Comparison of ENCODE assay signal across 13 cellular contexts in the genomic region with DNA sequence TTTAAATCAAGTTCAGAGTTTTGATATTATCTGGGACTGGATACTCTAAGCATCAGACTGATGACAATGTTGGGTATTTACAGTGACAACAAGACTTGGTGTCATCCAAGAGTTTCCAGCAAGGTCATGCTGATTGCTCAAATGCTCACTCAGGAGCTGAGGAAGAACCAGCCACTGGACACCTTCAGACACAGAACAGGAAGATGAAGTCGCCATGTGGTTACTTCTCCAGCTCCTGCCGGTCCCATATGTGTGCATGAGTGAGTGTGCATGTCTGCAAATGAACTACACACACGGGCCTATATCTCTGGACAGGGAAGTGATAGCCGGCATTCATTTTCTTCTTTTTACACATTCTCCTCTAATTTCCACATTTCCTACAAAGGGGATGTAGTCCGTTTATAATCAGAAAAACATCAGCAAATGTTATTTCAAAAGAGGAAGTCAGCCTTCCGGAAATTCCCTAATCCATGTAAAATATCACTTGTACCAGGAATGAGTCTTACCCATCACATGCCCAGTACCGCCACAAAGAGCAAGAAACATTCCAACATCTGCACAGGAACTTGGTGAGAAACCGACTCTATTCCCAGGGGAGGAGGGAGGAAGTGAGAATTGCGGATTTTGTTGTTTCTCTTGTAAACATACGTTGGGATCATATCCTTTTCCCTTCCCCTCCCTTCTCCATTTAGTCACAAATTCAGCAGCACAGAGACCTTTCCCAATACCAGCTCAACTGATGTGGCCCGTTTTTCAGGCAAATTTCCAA. TPM values are rescaled to one million over a fixed set of nuclear protein-coding genes. Genes with fewer than 3 reads are reported as not detected.
DNase-seq lines count a peak whose midpoint lies in the region; ATAC-seq and TF ChIP-seq lines count a peak whose summit lies in the region.
"Had no signal": no experiment of that assay in that cellular context is flagged by ENCODE, and none has a peak within 500 bp of the region (broad histone marks: within the 10 kb centered on the region; RNA-seq: fewer than 3 reads in every experiment).

No MANE protein-coding gene starts in this region.

- H3K4me1 ChIP-seq in adipocyte (ENCODE audit: control insufficient read depth, insufficient read depth, low read length), result peaks cover 19% of the 10 kb centered on the region
- no peaks in the 10 kb centered on the region for H3K4me1 ChIP-seq in Caco-2

- intact Hi-C loops in natural killer cell (cut with micrococcal nuclease), result no loop called here
- intact Hi-C loops in left ventricle myocardium superior (cut with micrococcal nuclease), result no loop called here
- intact Hi-C loops in Caco-2 (cut with micrococcal nuclease; ENCODE audit: unreplicated experiment), result no loop called here

- POLR2A ChIA-PET in Caco-2 (lab: Charles Lee), result no interaction called here

- CTCF ChIA-PET in Caco-2 (lab: Charles Lee), result no interaction called here

- H3K36me3 Mint-ChIP-seq in natural killer cell (no peaks in the 10 kb centered on the region), Caco-2 (ENCODE audit: insufficient read depth, unreplicated experiment) (no peaks in the 10 kb centered on the region)
- H3K36me3 Mint-ChIP-seq in natural killer cell treated with Interleukin-12 subunit alpha and Interleukin-12 subunit beta and Interleukin-15 and Interleukin-18, amount 100 ng/mL, for 72 hours, result no peaks in the 10 kb centered on the region
- H3K36me3 Mint-ChIP-seq: CD8-positive, alpha-beta T cell; type B pancreatic cell had no signal

- H3K9me3 Mint-ChIP-seq in natural killer cell (no peaks in the 10 kb centered on the region), Caco-2 (ENCODE audit: unreplicated experiment) (no peaks in the 10 kb centered on the region)
- H3K9me3 Mint-ChIP-seq in natural killer cell treated with Interleukin-12 subunit alpha and Interleukin-12 subunit beta and Interleukin-15 and Interleukin-18, amount 100 ng/mL, for 72 hours, result no peaks in the 10 kb centered on the region
- H3K9me3 Mint-ChIP-seq: activated CD4-positive, alpha-beta memory T cell treated with anti-CD3 and anti-CD28 coated beads, Interleukin-2, amount 10 ng/mL, durations not matched to agents 7 days and 5 days; CD8-positive, alpha-beta T cell; central memory CD8-positive, alpha-beta T cell; type B pancreatic cell had no signal

- H3K9me3 ChIP-seq in adipocyte (ENCODE audit: control insufficient read depth, low read length), result no peaks in the 10 kb centered on the region
- H3K9me3 ChIP-seq in Caco-2, result no peaks in the 10 kb centered on the region

- H3K9ac ChIP-seq in adipocyte (ENCODE audit: low read length), result peak overlapping the region; percentile 57

- ATAC-seq in natural killer cell, result peak in 2 of 3 donors; percentile 28 to 49
- no peak for ATAC-seq in natural killer cell treated with Interleukin-12 subunit alpha and Interleukin-12 subunit beta and Interleukin-15 and Interleukin-18, amount 100 ng/mL, for 72 hours
- ATAC-seq in left ventricle myocardium superior, result peak; percentile 64
- no peak for ATAC-seq in GM21528 (IDR thresholded peaks at IDR 0.05; ENCODE audit: low FRiP score, unreplicated experiment)
- ATAC-seq: CD8-positive, alpha-beta T cell had no signal

- no peak overlapping the region for H3K27ac Mint-ChIP-seq in natural killer cell
- H3K27ac Mint-ChIP-seq in natural killer cell treated with Interleukin-12 subunit alpha and Interleukin-12 subunit beta and Interleukin-15 and Interleukin-18, amount 100 ng/mL, for 72 hours, result no peak overlapping the region
- H3K27ac Mint-ChIP-seq in Caco-2 (ENCODE audit: unreplicated experiment), result no peak overlapping the region
- H3K27ac Mint-ChIP-seq: activated CD4-positive, alpha-beta memory T cell treated with anti-CD3 and anti-CD28 coated beads, Interleukin-2, amount 10 ng/mL, durations not matched to agents 7 days and 5 days; CD8-positive, alpha-beta T cell; type B pancreatic cell had no signal

- H3K36me3 ChIP-seq in adipocyte (ENCODE audit: control insufficient read depth, insufficient read depth, low read length, severe bottlenecking) (no peaks in the 10 kb centered on the region), Caco-2 (ENCODE audit: control insufficient read depth, insufficient read depth, low read length) (no peaks in the 10 kb centered on the region)

- H3K27me3 Mint-ChIP-seq in natural killer cell (ENCODE audit: low read depth in 2 of 2) (peaks cover 7 to 12% of the 10 kb centered on the region in 2 donors), Caco-2 (ENCODE audit: insufficient read depth, unreplicated experiment) (no peaks in the 10 kb centered on the region)
- H3K27me3 Mint-ChIP-seq in natural killer cell treated with Interleukin-12 subunit alpha and Interleukin-12 subunit beta and Interleukin-15 and Interleukin-18, amount 100 ng/mL, for 72 hours, result peaks cover 1 to 8% of the 10 kb centered on the region in 2 donors
- H3K27me3 Mint-ChIP-seq: activated CD4-positive, alpha-beta memory T cell treated with anti-CD3 and anti-CD28 coated beads, Interleukin-2, amount 10 ng/mL, durations not matched to agents 7 days and 5 days had no signal

- H3K4me3 ChIP-seq in adipocyte (ENCODE audit: low read length) (peak overlapping the region; percentile 56), Caco-2 (ENCODE audit: low read depth, low read length) (no peak overlapping the region)

- no TSS peak for BruUV-seq in Caco-2 (replicated peaks; lab: Mats Ljungman, UMichigan)

- H3K4me3 Mint-ChIP-seq in natural killer cell (no peak overlapping the region), Caco-2 (ENCODE audit: unreplicated experiment) (no peak overlapping the region)
- H3K4me3 Mint-ChIP-seq in natural killer cell treated with Interleukin-12 subunit alpha and Interleukin-12 subunit beta and Interleukin-15 and Interleukin-18, amount 100 ng/mL, for 72 hours, result no peak overlapping the region
- H3K4me3 Mint-ChIP-seq: activated CD4-positive, alpha-beta memory T cell treated with anti-CD3 and anti-CD28 coated beads, Interleukin-2, amount 10 ng/mL, durations not matched to agents 7 days and 5 days; CD8-positive, alpha-beta T cell; central memory CD8-positive, alpha-beta T cell; type B pancreatic cell had no signal

- DNase-seq in natural killer cell (no peak), adipocyte (ENCODE audit: low read depth) (peak; percentile 80), left ventricle myocardium superior (no peak), cortex of kidney (lab: John Stamatoyannopoulos, UW) (no peak), NCI-H187 (lab: John Stamatoyannopoulos, UW) (no peak), Caco-2 (no peak)
- DNase-seq in natural killer cell treated with Interleukin-12 subunit alpha and Interleukin-12 subunit beta and Interleukin-15 and Interleukin-18, amount 100 ng/mL, for 72 hours (ENCODE audit: low spot score), result no peak
- DNase-seq: activated CD4-positive, alpha-beta memory T cell treated with anti-CD3 and anti-CD28 coated beads, Interleukin-2, amount 10 ng/mL, durations not matched to agents 7 days and 5 days; CD8-positive, alpha-beta T cell; OCI-M1 had no signal

- no peak for TF ChIP-seq CTCF in natural killer cell (IDR thresholded peaks at IDR 0.05)
- no peak for TF ChIP-seq CTCF in Caco-2 (IDR thresholded peaks at IDR 0.05; ENCODE audit: insufficient read depth in 1 of 2, low read depth in 1 of 2, low read length in 1 of 2, severe bottlenecking in 1 of 2, unreplicated experiment in 1 of 2)

- H3K27me3 ChIP-seq in adipocyte (replicated peaks; ENCODE audit: control insufficient read depth, insufficient read depth, low read length), result no peaks in the 10 kb centered on the region
- no peaks in the 10 kb centered on the region for H3K27me3 ChIP-seq in Caco-2 (replicated peaks; ENCODE audit: control insufficient read depth, insufficient read depth, low read length)

- no peaks in the 10 kb centered on the region for H3K4me1 Mint-ChIP-seq in natural killer cell
- peaks cover 4 to 6% of the 10 kb centered on the region in 2 donors for H3K4me1 Mint-ChIP-seq in natural killer cell treated with Interleukin-12 subunit alpha and Interleukin-12 subunit beta and Interleukin-15 and Interleukin-18, amount 100 ng/mL, for 72 hours (ENCODE audit: low read depth in 2 of 2)
- peaks cover 6% of the 10 kb centered on the region for H3K4me1 Mint-ChIP-seq in Caco-2 (ENCODE audit: low read depth, unreplicated experiment)
- H3K4me1 Mint-ChIP-seq: activated CD4-positive, alpha-beta memory T cell treated with anti-CD3 and anti-CD28 coated beads, Interleukin-2, amount 10 ng/mL, durations not matched to agents 7 days and 5 days; central memory CD8-positive, alpha-beta T cell had no signal

RNA-seq across cellular contexts. Expression of gene RFX8, which starts 10.8 kb away (rescaled TPM):
- total RNA-seq in natural killer cell (under 1 TPM in 1 of 3 donors, not detected in 2; 0.68 TPM), left ventricle myocardium superior (not detected), Caco-2 (2022) (not detected in 2 replicates)
- 1 to 10 TPM; 2.1 to 2.2 TPM for total RNA-seq in natural killer cell treated with Interleukin-12 subunit alpha and Interleukin-12 subunit beta and Interleukin-15 and Interleukin-18, amount 100 ng/mL, for 72 hours
- total RNA-seq: CD8-positive, alpha-beta T cell had no signal

Comparison
In these comparisons a context has a peak if more than half of its experiments do, and no peak if none do; other contexts are left out.
1. ATAC-seq: peak in natural killer cell (2 of 3) and left ventricle myocardium superior (single experiment); none in natural killer cell treated with Interleukin-12 subunit alpha and Interleukin-12 subunit beta and Interleukin-15 and Interleukin-18, amount 100 ng/mL, for 72 hours (0 of 2) and GM21528 (single experiment).